In genomic region chr17:37512442-37513070, GRCh38 we compare ENCODE assay signal across 1 cellular context.
TF ChIP-seq lines count a peak whose summit lies in the region.

No MANE protein-coding gene starts in this region.

TF ChIP-seq in WTC11, 78 proteins besides CTCF, POLR2A, EP300 and RAD21 (continued from another document):
- no peak for TF ChIP-seq AFF4 (CRISPR knock-in tag; IDR thresholded peaks at IDR 0.05; ENCODE audit: borderline replicate concordance)
- no peak for TF ChIP-seq NR1H2 (CRISPR knock-in tag; IDR thresholded peaks at IDR 0.05)
- no peak for TF ChIP-seq JAZF1 (CRISPR knock-in tag; IDR thresholded peaks at IDR 0.05)
- TF ChIP-seq MYBL2 (CRISPR knock-in tag; IDR thresholded peaks at IDR 0.05) = no peak
- no peak for TF ChIP-seq ERG (CRISPR knock-in tag; IDR thresholded peaks at IDR 0.05)
- TF ChIP-seq GABPB1 (CRISPR knock-in tag; IDR thresholded peaks at IDR 0.05) = no peak
- TF ChIP-seq ZNF281 (CRISPR knock-in tag; IDR thresholded peaks at IDR 0.05) = no peak
- TF ChIP-seq KAT7 (CRISPR knock-in tag; IDR thresholded peaks at IDR 0.05; ENCODE audit: borderline replicate concordance) = no peak
TF ChIP-seq in WTC11: peak in this region for 0.
